In the genomic region with DNA sequence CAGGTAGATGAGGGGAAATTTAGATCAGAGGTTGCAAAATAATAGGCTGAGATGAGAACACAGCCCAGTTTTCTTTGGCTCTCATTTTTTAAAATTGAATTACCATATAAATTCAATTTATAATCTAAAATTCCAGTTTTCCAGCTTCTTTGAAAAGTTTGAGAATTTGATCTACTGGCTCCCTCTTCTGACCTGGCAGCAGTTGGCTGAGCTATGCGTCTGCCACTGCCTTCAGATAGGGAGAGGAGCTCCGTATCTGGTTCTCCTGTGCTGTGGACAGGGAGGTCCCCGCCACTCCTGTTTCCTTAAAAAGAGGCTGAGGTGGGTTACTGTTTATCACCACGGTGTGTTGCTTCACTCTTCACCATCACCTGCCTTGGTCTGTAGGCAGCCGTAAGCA, we compare ENCODE assay signal across 18 cellular contexts.
A peak's percentile ranks its signal among the peaks of the same experiment; 100 is the strongest.
DNase-seq lines count a peak whose midpoint lies in the region; ATAC-seq and TF ChIP-seq lines count a peak whose summit lies in the region.
"Had no signal": no experiment of that assay in that cellular context is flagged by ENCODE, and none has a peak within 500 bp of the region (broad histone marks: within the 10 kb centered on the region; RNA-seq: fewer than 3 reads in every experiment).

No MANE protein-coding gene starts in this region.

- peaks cover 9% of the 10 kb centered on the region for H3K36me3 Mint-ChIP-seq in stimulated activated effector memory CD8-positive, alpha-beta T cell treated with anti-CD3 and anti-CD28 coated beads, Interleukin-12 subunit alpha, Interleukin-12 subunit beta, amount 100 ng/mL, for 72 hours
- H3K36me3 Mint-ChIP-seq: type B pancreatic cell, WTC11 had no signal

- no peak overlapping the region for H3K27ac Mint-ChIP-seq in stimulated activated effector memory CD8-positive, alpha-beta T cell treated with anti-CD3 and anti-CD28 coated beads, Interleukin-12 subunit alpha, Interleukin-12 subunit beta, amount 100 ng/mL, for 72 hours
- H3K27ac Mint-ChIP-seq: nephron progenitor cell, T-cell, type B pancreatic cell had no signal

- TF ChIP-seq CTCF in A673 (conservative IDR thresholded peaks at IDR 0.05; ENCODE audit: low read depth, low read length) (peak; percentile 33; the same call in 1 of the 2 replicates), Panc1 (IDR thresholded peaks at IDR 0.05) (peak; percentile 20; the same call in 1 of the 2 replicates), GM13976 (IDR thresholded peaks at IDR 0.05; ENCODE audit: borderline replicate concordance, control extremely low read depth, extremely low read depth, insufficient read depth, missing control alignments) (no peak)

- H3K4me1 ChIP-seq in A673 (ENCODE audit: insufficient read depth, low read length, poor library complexity, severe bottlenecking) (peaks cover 85% of the 10 kb centered on the region), Panc1 (ENCODE audit: control insufficient read depth, insufficient read depth, low read length) (peaks cover 65% of the 10 kb centered on the region), duodenal mucosa (ENCODE audit: control insufficient read depth in 1 of 2, insufficient read depth in 2 of 2, low read length in 2 of 2) (peaks cover 66 to 74% of the 10 kb centered on the region in 2 donors), muscle layer of duodenum (ENCODE audit: control insufficient read depth in 1 of 2, insufficient read depth in 2 of 2, low read length in 2 of 2) (peaks cover 25% of the 10 kb centered on the region in 2 donors)

- ATAC-seq in Panc1 = no peak
- no peak for ATAC-seq in stimulated activated effector memory CD8-positive, alpha-beta T cell treated with anti-CD3 and anti-CD28 coated beads, Interleukin-12 subunit alpha, Interleukin-12 subunit beta, amount 100 ng/mL, for 72 hours
- ATAC-seq: T-cell, WTC11 had no signal

- DNase-seq in A673 (ENCODE audit: low spot score) (no peak), Panc1 (ENCODE audit: low read depth, low spot score) (no peak), COLO829 (ENCODE audit: low spot score) (no peak), GM13976 (ENCODE audit: low spot score) (no peak), RPMI8226 (no peak)
- no peak for DNase-seq in stimulated activated effector memory CD8-positive, alpha-beta T cell treated with anti-CD3 and anti-CD28 coated beads, Interleukin-12 subunit alpha, Interleukin-12 subunit beta, amount 100 ng/mL, for 72 hours (ENCODE audit: low spot score in 2 of 2)
- DNase-seq: effector memory CD4-positive, alpha-beta T cell; mesendoderm; NCI-H1436 treated with DMSO at 0.1 percent for 48 hours; NCI-H2171 treated with DMSO at 0.1 percent for 48 hours; NCI-H774; nephron progenitor cell; stimulated activated naive CD4-positive, alpha-beta T cell treated with Interleukin-2 at 50 U/mL for 16 hours; T-cell had no signal

- H3K36me3 ChIP-seq in A673 (ENCODE audit: insufficient read depth, low read length, poor library complexity, severe bottlenecking) = no peaks in the 10 kb centered on the region
- no peaks in the 10 kb centered on the region for H3K36me3 ChIP-seq in Panc1 (ENCODE audit: control insufficient read depth, insufficient read depth, low read length)
- no peaks in the 10 kb centered on the region for H3K36me3 ChIP-seq in duodenal mucosa (ENCODE audit: control insufficient read depth in 1 of 2, insufficient read depth in 2 of 2, low read length in 2 of 2)
- no peaks in the 10 kb centered on the region for H3K36me3 ChIP-seq in muscle layer of duodenum (ENCODE audit: control insufficient read depth in 1 of 2, insufficient read depth in 2 of 2, low read length in 2 of 2)

- H3K27me3 ChIP-seq in A673 (replicated peaks; ENCODE audit: insufficient read depth, low read depth, low read length, poor library complexity) (no peaks in the 10 kb centered on the region), Panc1 (ENCODE audit: control insufficient read depth, insufficient read depth, low read length) (no peaks in the 10 kb centered on the region), duodenal mucosa (ENCODE audit: control insufficient read depth in 1 of 2, insufficient read depth in 2 of 2, low read length in 2 of 2) (no peaks in the 10 kb centered on the region), muscle layer of duodenum (ENCODE audit: low read depth, low read length) (no peaks in the 10 kb centered on the region)

- BruUV-seq in A673 (replicated peaks; lab: Mats Ljungman, UMichigan) (no TSS peak), Panc1 (replicated peaks; lab: Mats Ljungman, UMichigan) (no TSS peak)

- peaks cover 13% of the 10 kb centered on the region for H3K4me1 Mint-ChIP-seq in stimulated activated effector memory CD8-positive, alpha-beta T cell treated with anti-CD3 and anti-CD28 coated beads, Interleukin-12 subunit alpha, Interleukin-12 subunit beta, amount 100 ng/mL, for 72 hours

- in situ Hi-C loops in Panc1 (cut with HindIII; ENCODE audit: low pct_unique_long_range_greater_than_20kb, low sequenced_read_pairs) (no loop called here), GM13976 (cut with MboI; ENCODE audit: low sequenced_read_pairs, unreplicated experiment) (loop anchor here (10.0 kb wide), 1 partner anchor 149 kb away; no protein-coding TSS in a partner anchor)

- H3K9me3 Mint-ChIP-seq in stimulated activated effector memory CD8-positive, alpha-beta T cell treated with anti-CD3 and anti-CD28 coated beads, Interleukin-12 subunit alpha, Interleukin-12 subunit beta, amount 100 ng/mL, for 72 hours = no peaks in the 10 kb centered on the region
- H3K9me3 Mint-ChIP-seq: nephron progenitor cell, T-cell, type B pancreatic cell, WTC11 had no signal

- H3K9ac ChIP-seq in duodenal mucosa (ENCODE audit: low read depth in 1 of 2, low read length in 2 of 2) = no peak overlapping the region

- H3K4me3 Mint-ChIP-seq in stimulated activated effector memory CD8-positive, alpha-beta T cell treated with anti-CD3 and anti-CD28 coated beads, Interleukin-12 subunit alpha, Interleukin-12 subunit beta, amount 100 ng/mL, for 72 hours = no peak overlapping the region
- H3K4me3 Mint-ChIP-seq: nephron progenitor cell, T-cell, type B pancreatic cell, WTC11 had no signal

- H3K9me3 ChIP-seq in A673 (ENCODE audit: low read depth, low read length, poor library complexity, severe bottlenecking) (no peaks in the 10 kb centered on the region), Panc1 (ENCODE audit: control insufficient read depth, insufficient read depth, low read depth, low read length) (no peaks in the 10 kb centered on the region), duodenal mucosa (ENCODE audit: control insufficient read depth in 1 of 2, low read length in 2 of 2) (no peaks in the 10 kb centered on the region), muscle layer of duodenum (ENCODE audit: control insufficient read depth in 1 of 2, low read length in 2 of 2) (no peaks in the 10 kb centered on the region)

- no peak overlapping the region for H3K27ac ChIP-seq in A673 (ENCODE audit: low read depth, low read length, poor library complexity, severe bottlenecking)
- H3K27ac ChIP-seq in Panc1 (ENCODE audit: low read length) = 0 out of 2 replicates have a peak overlapping the region, but pooled peaks have one; percentile 18
- peak overlapping the region; percentile 59 for H3K27ac ChIP-seq in duodenal mucosa (ENCODE audit: low read depth, low read length)
- peak overlapping the region; percentile 42 for H3K27ac ChIP-seq in muscle layer of duodenum (ENCODE audit: low read length)

- intact Hi-C loops in A673 (cut with micrococcal nuclease; ENCODE audit: unreplicated experiment) = loop anchor here (10.0 kb wide), 1 partner anchor 549 kb away; the partner anchor contains the start of gene SPRY4
- intact Hi-C loops in Panc1 (cut with micrococcal nuclease; ENCODE audit: unreplicated experiment) = loop anchor here (10.0 kb wide), 1 partner anchor 129 kb away; no protein-coding TSS in a partner anchor

- H3K4me3 ChIP-seq in A673 (ENCODE audit: low read depth, low read length, poor library complexity, severe bottlenecking) = no peak overlapping the region
- no peak overlapping the region for H3K4me3 ChIP-seq in Panc1 (ENCODE audit: low read depth in 2 of 2, low read length in 2 of 2)
- peak overlapping the region in 1 of 2 donors; percentile 23 for H3K4me3 ChIP-seq in duodenal mucosa (ENCODE audit: low read depth in 1 of 2, low read length in 2 of 2)
- no peak overlapping the region for H3K4me3 ChIP-seq in muscle layer of duodenum (ENCODE audit: low read depth in 1 of 2, low read length in 2 of 2)

- POLR2A ChIA-PET in A673 (lab: Charles Lee; ENCODE audit: low non-redundant PET) (no interaction called here), Panc1 (lab: Charles Lee) (no interaction called here)

- CTCF ChIA-PET in A673 (lab: Charles Lee) (interaction anchor here (0.8 to 2.8 kb wide), 3 partner anchors 156 to 161 kb away, joined by 3 to 14 read pairs (median 4); no protein-coding TSS in a partner anchor), Panc1 (lab: Charles Lee) (interaction anchor here (0.6 to 2.3 kb wide), 3 partner anchors 121 to 161 kb away, joined by 3 to 12 read pairs (median 3); no protein-coding TSS in a partner anchor)
